ENCODE assay signal across 8 cellular contexts in genomic region chr5:172860520-172861443, GRCh38. TPM values are rescaled to one million over a fixed set of nuclear protein-coding genes. Genes with fewer than 3 reads are reported as not detected.
DNase-seq lines count a peak whose midpoint lies in the region; ATAC-seq, FAIRE-seq and TF ChIP-seq lines count a peak whose summit lies in the region.

No MANE protein-coding gene starts in this region.

- TF ChIP-seq CTCF in D721Med (IDR thresholded peaks at IDR 0.05; ENCODE audit: insufficient read depth, missing control alignments), result no peak
- TF ChIP-seq CTCF in endodermal cell (conservative IDR thresholded peaks at IDR 0.05), result no peak

- no peaks in the 10 kb centered on the region for H3K27me3 ChIP-seq in endodermal cell (ENCODE audit: control insufficient read depth, insufficient read depth, low read length, poor library complexity, severe bottlenecking)

- H3K9me3 ChIP-seq in endodermal cell (ENCODE audit: control insufficient read depth, low read length), result no peaks in the 10 kb centered on the region

- no peak overlapping the region for H3K4me3 Mint-ChIP-seq in activated T-helper 17 cell treated with anti-CD3 and anti-CD28 coated beads, Interleukin-2, amount 50 U/mL, for 72 hours
- H3K4me3 Mint-ChIP-seq in endodermal cell, result no peak overlapping the region

- H3K4me3 ChIP-seq in endodermal cell (ENCODE audit: low read length), result no peak overlapping the region

- no peak overlapping the region for H3K9ac ChIP-seq in endodermal cell (ENCODE audit: extremely low read depth, low read length, poor library complexity, severe bottlenecking)

- peak overlapping the region; percentile 66 for H3K27ac Mint-ChIP-seq in activated T-helper 17 cell treated with anti-CD3 and anti-CD28 coated beads, Interleukin-2, amount 50 U/mL, for 72 hours
- H3K27ac Mint-ChIP-seq in endodermal cell, result no peak overlapping the region

- no peak overlapping the region for H3K27ac ChIP-seq in endodermal cell (ENCODE audit: low read depth, low read length)

- H3K27me3 Mint-ChIP-seq in activated T-helper 17 cell treated with anti-CD3 and anti-CD28 coated beads, Interleukin-2, amount 50 U/mL, for 72 hours, result no peaks in the 10 kb centered on the region
- H3K27me3 Mint-ChIP-seq in endodermal cell (ENCODE audit: insufficient read depth), result no peaks in the 10 kb centered on the region

- peaks cover 24% of the 10 kb centered on the region for H3K4me1 Mint-ChIP-seq in activated T-helper 17 cell treated with anti-CD3 and anti-CD28 coated beads, Interleukin-2, amount 50 U/mL, for 72 hours
- peaks cover 35% of the 10 kb centered on the region for H3K4me1 Mint-ChIP-seq in endodermal cell

- DNase-seq in Ammon's horn (ENCODE audit: low spot score), result peak; percentile 85
- peak; percentile 85 for DNase-seq in globus pallidus (ENCODE audit: low spot score)
- peak in 51 of 56 donors; percentile 18 to 89 (median 72) for DNase-seq in nucleus accumbens (lab: John Stamatoyannopoulos, UW)
- DNase-seq in DMS153 (lab: John Stamatoyannopoulos, UW), result no peak
- no peak for DNase-seq in activated effector memory CD4-positive, alpha-beta T cell treated with anti-CD3 and anti-CD28 coated beads, Interleukin-2, amount 50 U/mL, for 16 hours
- DNase-seq in D721Med (ENCODE audit: insufficient read length, low spot score), result no peak
- no peak for DNase-seq in endodermal cell

- peaks cover 6% of the 10 kb centered on the region for H3K36me3 ChIP-seq in endodermal cell (ENCODE audit: control insufficient read depth, insufficient read depth, low read length)

- WGBS in endodermal cell (ENCODE audit: insufficient coverage in 1 of 2, insufficient read length in 1 of 2), 2 experiments, result 93 to 97% methylated on average over 21 to 24 of the region's 24 CpGs

- H3K36me3 Mint-ChIP-seq in activated T-helper 17 cell treated with anti-CD3 and anti-CD28 coated beads, Interleukin-2, amount 50 U/mL, for 72 hours (ENCODE audit: low read depth), result no peaks in the 10 kb centered on the region
- peaks cover 19% of the 10 kb centered on the region for H3K36me3 Mint-ChIP-seq in endodermal cell (ENCODE audit: low read depth)

- ATAC-seq in activated T-helper 17 cell treated with anti-CD3 and anti-CD28 coated beads, Interleukin-2, amount 50 U/mL, for 72 hours (replicated peaks), result no peak

- H3K9me3 Mint-ChIP-seq in activated T-helper 17 cell treated with anti-CD3 and anti-CD28 coated beads, Interleukin-2, amount 50 U/mL, for 72 hours, result no peaks in the 10 kb centered on the region
- H3K9me3 Mint-ChIP-seq in endodermal cell, result no peaks in the 10 kb centered on the region

- no peak for FAIRE-seq in D721Med (lab: Jason Lieb, UNC)

- no peaks in the 10 kb centered on the region for H3K4me1 ChIP-seq in endodermal cell (ENCODE audit: control insufficient read depth, insufficient read depth, low read length)

RNA-seq across cellular contexts. Expression of gene ERGIC1, which starts 26.7 kb away (rescaled TPM):
- total RNA-seq in activated T-helper 17 cell treated with anti-CD3 and anti-CD28 coated beads, Interleukin-2, amount 50 U/mL, for 72 hours, result 10 to 100 TPM; 34.0 to 35.7 TPM
- 10 to 100 TPM; 81.9 to 94.8 TPM for total RNA-seq in endodermal cell
- polyA plus RNA-seq in endodermal cell (2013, experiment 1 of 2), result 79.3 TPM
- polyA plus RNA-seq in endodermal cell (2013, experiment 2 of 2), result 73.2 TPM

Comparison
In these comparisons a context has a peak if more than half of its experiments do, and no peak if none do; other contexts are left out.
1. DNase-seq: peak in Ammon's horn (single experiment), globus pallidus (single experiment) and nucleus accumbens (51 of 56); none in DMS153 (single experiment), activated effector memory CD4-positive, alpha-beta T cell treated with anti-CD3 and anti-CD28 coated beads, Interleukin-2, amount 50 U/mL, for 16 hours (single experiment), D721Med (single experiment) and endodermal cell (single experiment).